15 cellular contexts compared by ENCODE assay signal in genomic region chr1:224626042-224626441, GRCh38. TPM values are rescaled to one million over a fixed set of nuclear protein-coding genes. Genes with fewer than 3 reads are reported as not detected.
DNase-seq lines count a peak whose midpoint lies in the region; ATAC-seq and TF ChIP-seq lines count a peak whose summit lies in the region.
"Had no signal": no experiment of that assay in that cellular context is flagged by ENCODE, and none has a peak within 500 bp of the region (broad histone marks: within the 10 kb centered on the region; RNA-seq: fewer than 3 reads in every experiment).

No MANE protein-coding gene starts in this region.

- no peak overlapping the region for H2AFZ ChIP-seq in hepatocyte

- no peaks in the 10 kb centered on the region for H3K36me3 ChIP-seq in HEK293 (ENCODE audit: control insufficient read depth in 2 of 2, insufficient read depth in 1 of 2, low read length in 2 of 2)
- no peaks in the 10 kb centered on the region for H3K36me3 ChIP-seq in hepatocyte (replicated peaks; ENCODE audit: insufficient read depth, low read depth)
- H3K36me3 ChIP-seq: transverse colon had no signal

- no peaks in the 10 kb centered on the region for H3K27me3 ChIP-seq in hepatocyte
- H3K27me3 ChIP-seq: transverse colon had no signal

- H3K9me2 ChIP-seq in hepatocyte (replicated peaks; ENCODE audit: insufficient read depth) = no peaks in the 10 kb centered on the region

- WGBS in hepatocyte (ENCODE audit: low lambda C conversion rate, missing lambda C conversion rate) = 89% methylated on average over 1 of the region's 1 CpG

- H3K4me2 ChIP-seq in hepatocyte = no peak overlapping the region

- POLR2A ChIA-PET in HEK293 (lab: Yijun Ruan, JAX) = interaction anchor here (1.4 kb wide), 1 partner anchor 9 kb away, joined by 4 read pairs; the partner anchor contains the start of gene CNIH3

- H3K9me3 ChIP-seq in HEK293 (ENCODE audit: control insufficient read depth, insufficient read depth, low read depth, low read length) (no peaks in the 10 kb centered on the region), hepatocyte (ENCODE audit: low read depth) (no peaks in the 10 kb centered on the region)
- H3K9me3 ChIP-seq: transverse colon had no signal

- TF ChIP-seq CTCF in AG09309 (IDR thresholded peaks at IDR 0.05; ENCODE audit: control insufficient read depth, insufficient read depth, low read depth, low read length, missing control alignments) (no peak), HEK293 (tag by site-specific recombination; IDR thresholded peaks at IDR 0.05) (no peak), hepatocyte (IDR thresholded peaks at IDR 0.05; ENCODE audit: poor library complexity) (no peak)

- H3K4me3 ChIP-seq in AG09309 (ENCODE audit: control insufficient read depth, low read depth, low read length) (no peak overlapping the region), HEK293 (ENCODE audit: low read depth, low read length) (no peak overlapping the region), hepatocyte (no peak overlapping the region)
- H3K4me3 ChIP-seq: transverse colon had no signal

- no peak overlapping the region for H3K27ac ChIP-seq in HEK293 (ENCODE audit: extremely low read depth, low read depth, low read length)
- no peak overlapping the region for H3K27ac ChIP-seq in hepatocyte
- H3K27ac ChIP-seq: transverse colon had no signal

- DNase-seq in AG09309 (ENCODE audit: low read depth) (peak; percentile 63), amniotic epithelial cell (ENCODE audit: low read depth) (peak; percentile 88), hepatic stellate cell (ENCODE audit: low spot score) (peak; percentile 74), middle frontal gyrus (ENCODE audit: extremely low spot score, low spot score) (no peak), hepatocyte (ENCODE audit: low spot score) (no peak), DMS53 (lab: John Stamatoyannopoulos, UW) (no peak)
- DNase-seq: activated CD4-positive, alpha-beta T cell treated with anti-CD3 and anti-CD28 coated beads for 4 hours; DND-41; effector CD8-positive, alpha-beta T cell; naive B cell; NCI-H1105; transverse colon had no signal

- CTCF ChIA-PET in HEK293 (lab: Yijun Ruan, JAX) = interaction anchor here (0.5 to 13.8 kb wide), 11 partner anchors 18 to 297 kb away, joined by 3 to 100 read pairs (median 5); no protein-coding TSS in a partner anchor

- H3K4me1 ChIP-seq in HEK293 (ENCODE audit: control insufficient read depth, insufficient read depth, low read length) (peaks cover 37% of the 10 kb centered on the region), hepatocyte (ENCODE audit: insufficient read depth) (peaks cover 16% of the 10 kb centered on the region)

- no peak for ATAC-seq in GM21367 (IDR thresholded peaks at IDR 0.05; ENCODE audit: unreplicated experiment)
- ATAC-seq: left lobe of liver had no signal

- no peaks in the 10 kb centered on the region for H3K79me2 ChIP-seq in hepatocyte

- no peaks in the 10 kb centered on the region for H4K20me1 ChIP-seq in hepatocyte (ENCODE audit: insufficient read depth, poor library complexity, severe bottlenecking)

TF ChIP-seq in HEK293, 187 proteins besides CTCF, POLR2A, EP300 and RAD21:
- TF ChIP-seq ZNF24 (tag by site-specific recombination; IDR thresholded peaks at IDR 0.05) (0 out of 2 replicates have a peak, but pooled peaks have one; percentile 31), BCL11A (tag by site-specific recombination; IDR thresholded peaks at IDR 0.05; ENCODE audit: low read depth) (no peak), ZNF629 (tag by site-specific recombination; IDR thresholded peaks at IDR 0.05) (0 out of 2 replicates have a peak, but pooled peaks have one; percentile 18), ATF2 (tag by site-specific recombination; IDR thresholded peaks at IDR 0.05; ENCODE audit: low read depth) (peak; percentile 76), ZNF768 (tag by site-specific recombination; IDR thresholded peaks at IDR 0.05) (no peak), ZNF596 (tag by site-specific recombination; IDR thresholded peaks at IDR 0.05) (no peak), ZNF600 (tag by site-specific recombination; IDR thresholded peaks at IDR 0.05) (peak; percentile 82), ZNF10 (tag by site-specific recombination; IDR thresholded peaks at IDR 0.05) (peak; percentile 66; the same call in 1 of the 2 replicates), ZBTB17 (tag by site-specific recombination; IDR thresholded peaks at IDR 0.05) (no peak), ZFP37 (tag by site-specific recombination; IDR thresholded peaks at IDR 0.05) (no peak), ZBTB20 (tag by site-specific recombination; IDR thresholded peaks at IDR 0.05) (peak; percentile 22; the same call in 1 of the 2 replicates), OVOL3 (tag by site-specific recombination; IDR thresholded peaks at IDR 0.05) (no peak), ZNF221 (tag by site-specific recombination; IDR thresholded peaks at IDR 0.05; ENCODE audit: borderline replicate concordance) (no peak)
- TF ChIP-seq, protein P1, sequence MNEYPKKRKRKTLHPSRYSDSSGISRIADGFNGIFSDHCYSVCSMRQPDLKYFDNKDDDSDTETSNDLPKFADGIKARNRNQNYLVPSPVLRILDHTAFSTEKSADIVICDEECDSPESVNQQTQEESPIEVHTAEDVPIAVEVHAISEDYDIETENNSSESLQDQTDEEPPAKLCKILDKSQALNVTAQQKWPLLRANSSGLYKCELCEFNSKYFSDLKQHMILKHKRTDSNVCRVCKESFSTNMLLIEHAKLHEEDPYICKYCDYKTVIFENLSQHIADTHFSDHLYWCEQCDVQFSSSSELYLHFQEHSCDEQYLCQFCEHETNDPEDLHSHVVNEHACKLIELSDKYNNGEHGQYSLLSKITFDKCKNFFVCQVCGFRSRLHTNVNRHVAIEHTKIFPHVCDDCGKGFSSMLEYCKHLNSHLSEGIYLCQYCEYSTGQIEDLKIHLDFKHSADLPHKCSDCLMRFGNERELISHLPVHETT (tag by site-specific recombination; IDR thresholded peaks at IDR 0.05) = no peak

RNA-seq across cellular contexts. Expression of gene CNIH3, which starts 9.9 kb away (rescaled TPM):
- total RNA-seq in hepatocyte = 2.8 and 9.6 TPM in 2 replicates
- polyA plus RNA-seq in hepatocyte = 2.1 and 3.5 TPM in 2 replicates

Comparison
In these comparisons a context has a peak if more than half of its experiments do, and no peak if none do; other contexts are left out.
1. DNase-seq: peak in AG09309 (single experiment), amniotic epithelial cell (single experiment) and hepatic stellate cell (single experiment); none in middle frontal gyrus (single experiment), hepatocyte (single experiment) and DMS53 (single experiment).